In the genomic region with DNA sequence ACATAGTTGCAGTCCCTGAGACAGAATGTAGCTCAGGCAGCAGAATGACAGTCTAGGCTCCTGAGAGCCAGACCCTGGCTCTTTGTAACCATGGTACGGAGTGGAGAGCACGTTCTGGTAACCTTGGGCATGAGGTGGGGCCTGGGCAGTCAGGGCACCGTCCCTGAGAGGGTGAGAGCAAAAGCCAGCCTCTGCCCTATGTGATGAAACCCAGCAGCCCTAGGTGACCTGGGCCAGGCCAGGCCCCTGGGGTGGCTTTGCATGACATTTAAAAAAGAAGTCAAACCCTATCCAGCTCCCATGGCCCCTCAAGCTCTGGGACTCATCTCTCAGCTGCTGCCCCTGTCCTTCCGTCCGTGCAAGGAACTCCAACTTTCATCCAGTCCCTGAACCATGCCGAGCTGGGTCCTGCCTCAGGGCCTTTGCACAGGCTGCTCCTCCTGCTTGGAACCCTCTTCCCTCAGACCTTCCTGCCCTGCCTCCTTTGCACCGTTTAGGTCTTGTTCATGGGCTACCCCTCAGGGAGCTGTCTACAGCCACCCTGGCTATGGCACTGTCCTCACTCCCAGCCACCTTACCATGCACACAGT, we compare ENCODE assay signal across 34 cellular contexts.
"Had no signal": no experiment of that assay in that cellular context is flagged by ENCODE, and none has a peak within 500 bp of the region (broad histone marks: within the 10 kb centered on the region; RNA-seq: fewer than 3 reads in every experiment).

No MANE protein-coding gene starts in this region.

- H3K9me3 ChIP-seq: adrenal gland, ascending aorta, lower lobe of right lung, suprapubic skin, tibial artery had no signal

- H3K36me3 ChIP-seq: adrenal gland, ascending aorta, cardiac muscle cell, left lung, lower lobe of right lung, neural progenitor cell, sigmoid colon, suprapubic skin, tibial artery had no signal

- H3K9ac ChIP-seq: neural progenitor cell had no signal

- FAIRE-seq: small intestine, TTC549, urothelium cell line had no signal

- H3K4me2 ChIP-seq: neural progenitor cell had no signal

- H2AFZ ChIP-seq: neural progenitor cell had no signal

- H3K27me3 ChIP-seq: adrenal gland, ascending aorta, sigmoid colon, suprapubic skin, tibial artery had no signal

- H3K4me3 ChIP-seq: adrenal gland, ascending aorta, cardiac muscle cell, coronary artery, left lung, lower lobe of right lung, neural progenitor cell, sigmoid colon, suprapubic skin, tibial artery had no signal

- H3K27ac ChIP-seq: adrenal gland, ascending aorta, cardiac muscle cell, coronary artery, left lung, lower lobe of right lung, neural progenitor cell, sigmoid colon, suprapubic skin, tibial artery, VCaP had no signal

- ATAC-seq: activated naive CD4-positive, alpha-beta T cell treated with anti-CD3 and anti-CD28 coated beads, Interleukin-2, amount 50 U/mL, for 72 hours; activated T-cell treated with anti-CD3 and anti-CD28 coated beads, Interleukin-2, amount 50 U/mL, for 72 hours; effector memory CD8-positive, alpha-beta T cell; esophagus mucosa; left lung; lower lobe of right lung; natural killer cell had no signal

- DNase-seq: activated CD4-positive, alpha-beta T cell treated with anti-CD3 and anti-CD28 coated beads for 4 hours; activated CD4-positive, alpha-beta T cell treated with anti-CD3 and anti-CD28 coated beads, Interleukin-2, amount 50 U/mL, for 4 hours; activated naive CD4-positive, alpha-beta T cell; activated T-cell treated with anti-CD3 and anti-CD28 coated beads for 4 hours; activated T-cell treated with anti-CD3 and anti-CD28 coated beads, Interleukin-2, amount 50 U/mL, for 72 hours; adrenal gland; cerebellar nuclear complex; effector memory CD8-positive, alpha-beta T cell; foreskin fibroblast; head of caudate nucleus; hippocampal formation; lower lobe of right lung; mesendoderm; natural killer cell; sigmoid colon; small intestine; stimulated activated CD4-positive, alpha-beta T cell treated with anti-CD3 and anti-CD28 coated beads, Interleukin-1b, Interleukin-23, amount 100 ng/mL, for 48 hours; stimulated activated CD4-positive, alpha-beta T cell treated with anti-CD3 and anti-CD28 coated beads, Interleukin-4, amount 100 ng/mL, for 4 hours; stimulated activated CD8-positive, alpha-beta memory T cell treated with anti-CD3 and anti-CD28 coated beads, Interleukin-4, amount 100 ng/mL, for 48 hours; stimulated activated naive CD4-positive, alpha-beta T cell; SW 1271; T-helper 9 cell; tibial artery had no signal
